1 cellular context compared by ENCODE assay signal in genomic region chr21:46000731-46001641, GRCh38.
TF ChIP-seq lines count a peak whose summit lies in the region.

No MANE protein-coding gene starts in this region.

TF ChIP-seq in GM23338, 12 proteins besides CTCF, POLR2A, EP300 and RAD21 (continued from another document):
- TF ChIP-seq REST (IDR thresholded peaks at IDR 0.05; ENCODE audit: unreplicated experiment) (no peak), ETS1 (IDR thresholded peaks at IDR 0.05) (no peak), ZNF114 (CRISPR knock-in tag; IDR thresholded peaks at IDR 0.05) (no peak), JUNB (IDR thresholded peaks at IDR 0.05; ENCODE audit: unreplicated experiment) (no peak), POLR2AphosphoS5 (IDR thresholded peaks at IDR 0.05; ENCODE audit: low read depth) (no peak), NANOG (IDR thresholded peaks at IDR 0.05; ENCODE audit: borderline replicate concordance) (no peak), STAT1 (IDR thresholded peaks at IDR 0.05; ENCODE audit: unreplicated experiment) (no peak)
